23 cellular contexts compared by ENCODE assay signal in genomic region chr6:46642928-46643751, GRCh38. TPM values are rescaled to one million over a fixed set of nuclear protein-coding genes. Genes with fewer than 3 reads are reported as not detected.
DNase-seq lines count a peak whose midpoint lies in the region; ATAC-seq and TF ChIP-seq lines count a peak whose summit lies in the region.
"Had no signal": no experiment of that assay in that cellular context is flagged by ENCODE, and none has a peak within 500 bp of the region (broad histone marks: within the 10 kb centered on the region; RNA-seq: fewer than 3 reads in every experiment).

No MANE protein-coding gene starts in this region.

- peaks cover 17% of the 10 kb centered on the region for H3K4me1 Mint-ChIP-seq in activated T-cell treated with anti-CD3 and anti-CD28 coated beads, Interleukin-2, amount 50 U/mL, for 72 hours (ENCODE audit: low read depth)
- peaks cover 11% of the 10 kb centered on the region for H3K4me1 Mint-ChIP-seq in activated naive CD8-positive, alpha-beta T cell treated with anti-CD3 and anti-CD28 coated beads for 36 hours
- H3K4me1 Mint-ChIP-seq: naive B cell, T-cell had no signal

- H3K27ac ChIP-seq in OCI-LY1 (ENCODE audit: low read depth, low read length, poor library complexity, severe bottlenecking) (peak overlapping the region; percentile 78), smooth muscle cell (ENCODE audit: low read depth) (peak overlapping the region; percentile 77), psoas muscle (no peak overlapping the region)
- H3K27ac ChIP-seq: BLaER1 treated with 17β-estradiol and CSF1 and Interleukin-3, amounts not matched to agents 10 nM and 100 nM; esophagus squamous epithelium had no signal

- H3F3A ChIP-seq in OCI-LY1 (ENCODE audit: insufficient read depth, low read length) (no peaks in the 10 kb centered on the region), smooth muscle cell (ENCODE audit: low read depth) (no peaks in the 10 kb centered on the region)

- H3K4me2 ChIP-seq in OCI-LY1 (ENCODE audit: low read length) (peak overlapping the region; percentile 44), smooth muscle cell (no peak overlapping the region)
- H3K4me2 ChIP-seq: BLaER1 treated with 17β-estradiol and CSF1 and Interleukin-3, amounts not matched to agents 10 nM and 100 nM had no signal

- H3K36me3 Mint-ChIP-seq in activated T-cell treated with anti-CD3 and anti-CD28 coated beads, Interleukin-2, amount 50 U/mL, for 72 hours (ENCODE audit: insufficient read depth in 2 of 2): no peaks in the 10 kb centered on the region
- H3K36me3 Mint-ChIP-seq in activated naive CD8-positive, alpha-beta T cell treated with anti-CD3 and anti-CD28 coated beads for 36 hours: no peaks in the 10 kb centered on the region
- H3K36me3 Mint-ChIP-seq: naive B cell, T-cell had no signal

- DNase-seq in activated T-cell treated with anti-CD3 and anti-CD28 coated beads, Interleukin-2, amount 50 U/mL, for 72 hours: peak in 1 of 2 donors; percentile 15
- DNase-seq in activated T-cell treated with anti-CD3 and anti-CD28 coated beads for 4 hours: no peak
- no peak for DNase-seq in activated naive CD8-positive, alpha-beta T cell treated with anti-CD3 and anti-CD28 coated beads for 36 hours
- no peak for DNase-seq in smooth muscle cell (lab: John Stamatoyannopoulos, UW; ENCODE audit: unreplicated experiment)
- no peak for DNase-seq in NCI-H1092 treated with DMSO at 0.1 percent for 48 hours (lab: John Stamatoyannopoulos, UW)
- DNase-seq in NCI-H1417 treated with DMSO at 0.1 percent for 48 hours (lab: John Stamatoyannopoulos, UW): no peak
- DNase-seq in psoas muscle: no peak
- DNase-seq: ACHN; amniotic stem cell; central memory CD4-positive, alpha-beta T cell; esophagus squamous epithelium; H7; Kasumi-1; mesenchymal stem cell; naive B cell; NCI-H1092; NCI-H2081 treated with DMSO at 0.1 percent for 48 hours; occipital lobe; Right ventricle myocardium superior; T-cell had no signal

- peaks cover 56% of the 10 kb centered on the region for H3K27me3 Mint-ChIP-seq in activated T-cell treated with anti-CD3 and anti-CD28 coated beads, Interleukin-2, amount 50 U/mL, for 72 hours (ENCODE audit: low read depth)
- H3K27me3 Mint-ChIP-seq in activated naive CD8-positive, alpha-beta T cell treated with anti-CD3 and anti-CD28 coated beads for 36 hours: peaks cover 49% of the 10 kb centered on the region

- H3K9me2 ChIP-seq in OCI-LY1 (ENCODE audit: low read depth, low read length): no peaks in the 10 kb centered on the region

- peak overlapping the region; percentile 1 for H3K27ac Mint-ChIP-seq in activated T-cell treated with anti-CD3 and anti-CD28 coated beads, Interleukin-2, amount 50 U/mL, for 72 hours
- H3K27ac Mint-ChIP-seq in activated naive CD8-positive, alpha-beta T cell treated with anti-CD3 and anti-CD28 coated beads for 36 hours: peak overlapping the region; percentile 3
- H3K27ac Mint-ChIP-seq: T-cell had no signal

- peak overlapping the region in 1 of 2 donors; percentile 31 for H3K4me3 Mint-ChIP-seq in activated T-cell treated with anti-CD3 and anti-CD28 coated beads, Interleukin-2, amount 50 U/mL, for 72 hours
- peak overlapping the region; percentile 0 for H3K4me3 Mint-ChIP-seq in activated naive CD8-positive, alpha-beta T cell treated with anti-CD3 and anti-CD28 coated beads for 36 hours
- H3K4me3 Mint-ChIP-seq: naive B cell, T-cell had no signal

- H2AFZ ChIP-seq in OCI-LY1 (ENCODE audit: low read length) (no peak overlapping the region), smooth muscle cell (ENCODE audit: low read depth) (no peak overlapping the region)

- ATAC-seq in activated T-cell treated with anti-CD3 and anti-CD28 coated beads, Interleukin-2, amount 50 U/mL, for 72 hours (replicated peaks in 1 of 2): peak; percentile 99
- no peak for ATAC-seq in psoas muscle
- ATAC-seq: T-cell had no signal

- intact Hi-C loops in psoas muscle (cut with DNase I): no loop called here

- H4K20me1 ChIP-seq in OCI-LY1 (ENCODE audit: insufficient read depth, low read length) (no peaks in the 10 kb centered on the region), smooth muscle cell (ENCODE audit: low read depth) (no peaks in the 10 kb centered on the region)
- H4K20me1 ChIP-seq: BLaER1 treated with 17β-estradiol and CSF1 and Interleukin-3, amounts not matched to agents 10 nM and 100 nM had no signal

- H3K79me2 ChIP-seq in OCI-LY1 (ENCODE audit: insufficient read depth, low read length) (peaks cover 5% of the 10 kb centered on the region; the same call in 1 of the 2 replicates), smooth muscle cell (ENCODE audit: low read depth) (no peaks in the 10 kb centered on the region)

- WGBS in smooth muscle cell (ENCODE audit: low lambda C conversion rate): 84% methylated on average over 4 of the region's 4 CpGs
- 90 to 95% (median 93%) methylated on average over 4 of the region's 4 CpGs for WGBS in psoas muscle, 3 donors

- TF ChIP-seq CTCF in OCI-LY1 (IDR thresholded peaks at IDR 0.05; ENCODE audit: low read length): no peak
- TF ChIP-seq CTCF in smooth muscle cell (IDR thresholded peaks at IDR 0.05; ENCODE audit: borderline replicate concordance, insufficient read depth, poor library complexity, severe bottlenecking): no peak
- TF ChIP-seq CTCF in psoas muscle (IDR thresholded peaks at IDR 0.05): no peak

- peaks cover 3% of the 10 kb centered on the region in 2 donors for H3K9me3 Mint-ChIP-seq in activated T-cell treated with anti-CD3 and anti-CD28 coated beads, Interleukin-2, amount 50 U/mL, for 72 hours
- H3K9me3 Mint-ChIP-seq in activated naive CD8-positive, alpha-beta T cell treated with anti-CD3 and anti-CD28 coated beads for 36 hours: peaks cover 3% of the 10 kb centered on the region

- H3K9me3 ChIP-seq in OCI-LY1 (ENCODE audit: low read length) (peaks cover 12% of the 10 kb centered on the region), smooth muscle cell (replicated peaks; ENCODE audit: low read depth) (no peaks in the 10 kb centered on the region), psoas muscle (no peaks in the 10 kb centered on the region)
- H3K9me3 ChIP-seq: esophagus squamous epithelium had no signal

- H3K27me3 ChIP-seq in OCI-LY1 (ENCODE audit: insufficient read depth, low read length) (no peaks in the 10 kb centered on the region), smooth muscle cell (ENCODE audit: low read depth) (no peaks in the 10 kb centered on the region), psoas muscle (ENCODE audit: insufficient read depth in 3 of 3, low read length in 2 of 3) (no peaks in the 10 kb centered on the region)
- H3K27me3 ChIP-seq: BLaER1 treated with 17β-estradiol and CSF1 and Interleukin-3, amounts not matched to agents 10 nM and 100 nM; esophagus squamous epithelium had no signal

- H3K36me3 ChIP-seq in OCI-LY1 (ENCODE audit: insufficient read depth, low read length) (peaks cover 33% of the 10 kb centered on the region), smooth muscle cell (ENCODE audit: low read depth) (no peaks in the 10 kb centered on the region), psoas muscle (ENCODE audit: insufficient read depth in 1 of 2, low read depth in 1 of 2) (no peaks in the 10 kb centered on the region)
- H3K36me3 ChIP-seq: BLaER1 treated with 17β-estradiol and CSF1 and Interleukin-3, amounts not matched to agents 10 nM and 100 nM; esophagus squamous epithelium had no signal

- no peak overlapping the region for H3K4me3 ChIP-seq in OCI-LY1 (ENCODE audit: low read depth, low read length, poor library complexity, severe bottlenecking)
- no peak overlapping the region for H3K4me3 ChIP-seq in smooth muscle cell
- H3K4me3 ChIP-seq in psoas muscle: no peak overlapping the region
- H3K4me3 ChIP-seq: BLaER1 treated with 17β-estradiol and CSF1 and Interleukin-3, amounts not matched to agents 10 nM and 100 nM; esophagus squamous epithelium had no signal

- H3K9ac ChIP-seq in OCI-LY1 (ENCODE audit: low read length) (0 out of 2 replicates have a peak overlapping the region, but pooled peaks have one; percentile 13), smooth muscle cell (ENCODE audit: low read depth) (no peak overlapping the region)
- H3K9ac ChIP-seq: BLaER1 treated with 17β-estradiol and CSF1 and Interleukin-3, amounts not matched to agents 10 nM and 100 nM had no signal

- peaks cover 52% of the 10 kb centered on the region for H3K4me1 ChIP-seq in OCI-LY1 (ENCODE audit: insufficient read depth, low read length, severe bottlenecking)
- no peaks in the 10 kb centered on the region for H3K4me1 ChIP-seq in smooth muscle cell (ENCODE audit: low read depth)
- no peaks in the 10 kb centered on the region for H3K4me1 ChIP-seq in psoas muscle

RNA-seq across cellular contexts. Expression of gene CYP39A1, which starts 9.5 kb away (rescaled TPM):
- not detected for total RNA-seq in activated T-cell treated with anti-CD3 and anti-CD28 coated beads, Interleukin-2, amount 50 U/mL, for 72 hours
- not detected for total RNA-seq in activated naive CD8-positive, alpha-beta T cell treated with anti-CD3 and anti-CD28 coated beads for 36 hours
- total RNA-seq in smooth muscle cell (0.40 and 2.4 TPM in 2 replicates), psoas muscle (under 1 TPM; 0.62 to 0.90 (median 0.67) TPM)
- polyA plus RNA-seq in smooth muscle cell (0.63 TPM in 1 of 2 replicates, not detected in the other), psoas muscle (1 to 10 TPM in 1 of 3 donors, under 1 TPM in 2; 0.34 to 2.0 (median 0.58) TPM)
- total RNA-seq: T-cell had no signal

RNA-seq across cellular contexts. Expression of gene SLC25A27, which starts 9.6 kb away (rescaled TPM):
- 1 to 10 TPM; 1.1 to 2.5 TPM for total RNA-seq in activated T-cell treated with anti-CD3 and anti-CD28 coated beads, Interleukin-2, amount 50 U/mL, for 72 hours
- total RNA-seq in activated naive CD8-positive, alpha-beta T cell treated with anti-CD3 and anti-CD28 coated beads for 36 hours: 1 to 10 TPM; 1.5 to 2.1 TPM
- total RNA-seq in smooth muscle cell (3.7 and 4.9 TPM in 2 replicates), psoas muscle (10 to 100 TPM in 1 of 4 donors, 1 to 10 TPM in 3; 6.8 to 13.3 (median 8.4) TPM)
- polyA plus RNA-seq in smooth muscle cell (0.22 and 2.9 TPM in 2 replicates), psoas muscle (1 to 10 TPM; 2.1 to 5.3 (median 2.2) TPM)

RNA-seq across cellular contexts. Expression of gene TDRD6, which starts 44.5 kb away (rescaled TPM):
- not detected for total RNA-seq in activated T-cell treated with anti-CD3 and anti-CD28 coated beads, Interleukin-2, amount 50 U/mL, for 72 hours
- not detected for total RNA-seq in activated naive CD8-positive, alpha-beta T cell treated with anti-CD3 and anti-CD28 coated beads for 36 hours
- under 0.01 TPM in 1 of 2 replicates, not detected in the other for total RNA-seq in smooth muscle cell
- polyA plus RNA-seq in smooth muscle cell: not detected in 2 replicates
- total RNA-seq in psoas muscle: under 1 TPM; 0.17 to 0.42 (median 0.23) TPM
- under 1 TPM; 0.04 to 0.45 (median 0.13) TPM for polyA plus RNA-seq in psoas muscle
- total RNA-seq: H7, HT1080 had no signal

Comparison
In these comparisons a context has a peak if more than half of its experiments do, and no peak if none do; other contexts are left out.
1. ATAC-seq: peak in activated T-cell treated with anti-CD3 and anti-CD28 coated beads, Interleukin-2, amount 50 U/mL, for 72 hours (2 of 2); none in psoas muscle (0 of 4).